In genomic region chr11:46594785-46595184, GRCh38 we compare ENCODE assay signal across 11 cellular contexts. TPM values are rescaled to one million over a fixed set of nuclear protein-coding genes. Genes with fewer than 3 reads are reported as not detected.
DNase-seq lines count a peak whose midpoint lies in the region; ATAC-seq and TF ChIP-seq lines count a peak whose summit lies in the region.
"Had no signal": no experiment of that assay in that cellular context is flagged by ENCODE, and none has a peak within 500 bp of the region (broad histone marks: within the 10 kb centered on the region; RNA-seq: fewer than 3 reads in every experiment).

No MANE protein-coding gene starts in this region.

- peaks cover 40% of the 10 kb centered on the region for H3K79me2 ChIP-seq in Loucy (ENCODE audit: insufficient read depth, low read length)
- peaks cover 12% of the 10 kb centered on the region for H3K79me2 ChIP-seq in trophoblast cell (ENCODE audit: control insufficient read depth, insufficient read depth, low read length, poor library complexity)

- H3K4me3 Mint-ChIP-seq in Calu3 (ENCODE audit: low read depth, unreplicated experiment): no peak overlapping the region
- H3K4me3 Mint-ChIP-seq in effector memory CD8-positive, alpha-beta T cell: peak overlapping the region; percentile 83 to 96
- H3K4me3 Mint-ChIP-seq in activated CD4-positive, alpha-beta T cell treated with anti-CD3 and anti-CD28 coated beads for 36 hours: no peak overlapping the region

- H3K27me3 Mint-ChIP-seq in Calu3 (ENCODE audit: unreplicated experiment): no peaks in the 10 kb centered on the region
- no peaks in the 10 kb centered on the region for H3K27me3 Mint-ChIP-seq in effector memory CD8-positive, alpha-beta T cell
- H3K27me3 Mint-ChIP-seq in activated CD4-positive, alpha-beta T cell treated with anti-CD3 and anti-CD28 coated beads for 36 hours: no peaks in the 10 kb centered on the region

- no peak overlapping the region for H2AK5ac ChIP-seq in trophoblast cell (ENCODE audit: low read length)

- H3K9me3 Mint-ChIP-seq in Calu3 (ENCODE audit: low read depth, unreplicated experiment): no peaks in the 10 kb centered on the region
- H3K9me3 Mint-ChIP-seq in effector memory CD8-positive, alpha-beta T cell: no peaks in the 10 kb centered on the region
- H3K9me3 Mint-ChIP-seq in activated CD4-positive, alpha-beta T cell treated with anti-CD3 and anti-CD28 coated beads for 36 hours (ENCODE audit: low read depth): no peaks in the 10 kb centered on the region

- H2AFZ ChIP-seq in Loucy (ENCODE audit: low read length): peak overlapping the region; percentile 96
- no peak overlapping the region for H2AFZ ChIP-seq in trophoblast cell (ENCODE audit: insufficient read depth, low read length, poor library complexity)

- no peak overlapping the region for H3K4me3 ChIP-seq in Loucy (ENCODE audit: low read length, poor library complexity, severe bottlenecking)
- H3K4me3 ChIP-seq in trophoblast cell (ENCODE audit: low read depth, low read length): no peak overlapping the region

- H3K36me3 ChIP-seq in Loucy (ENCODE audit: insufficient read depth, low read length) (no peaks in the 10 kb centered on the region), trophoblast cell (ENCODE audit: control insufficient read depth in 1 of 2, insufficient read depth in 2 of 2, low read length in 2 of 2) (no peaks in the 10 kb centered on the region)

- H3K27ac Mint-ChIP-seq in Calu3 (ENCODE audit: unreplicated experiment): peak overlapping the region; percentile 75
- H3K27ac Mint-ChIP-seq in effector memory CD8-positive, alpha-beta T cell: no peak overlapping the region
- no peak overlapping the region for H3K27ac Mint-ChIP-seq in activated CD4-positive, alpha-beta T cell treated with anti-CD3 and anti-CD28 coated beads for 36 hours

- H3K27ac ChIP-seq in trophoblast cell (ENCODE audit: low read depth, low read length): no peak overlapping the region

- H4K12ac ChIP-seq in trophoblast cell (ENCODE audit: low read depth, low read length): peak overlapping the region; percentile 40

- intact Hi-C loops in Calu3 (cut with micrococcal nuclease; ENCODE audit: unreplicated experiment): no loop called here
- intact Hi-C loops in activated CD4-positive, alpha-beta T cell treated with anti-CD3 and anti-CD28 coated beads for 36 hours (cut with DNase I, micrococcal nuclease): loop anchor here (1.0 to 5.0 kb wide), 6 partner anchors 23 to 252 kb away; partner anchors contain the start of genes ATG13 (in 2 of the 2), HARBI1 (in 2 of the 2), ARHGAP1 (in 1 of the 2) and CKAP5 (in 1 of the 2)

- ATAC-seq in effector memory CD8-positive, alpha-beta T cell (replicated peaks): no peak
- no peak for ATAC-seq in activated CD4-positive, alpha-beta T cell treated with anti-CD3 and anti-CD28 coated beads for 36 hours
- ATAC-seq in GM19397 (IDR thresholded peaks at IDR 0.05; ENCODE audit: unreplicated experiment): no peak

- POLR2A ChIA-PET in activated CD4-positive, alpha-beta T cell treated with anti-CD3 and anti-CD28 coated beads for 36 hours (lab: Charles Lee): interaction anchor here (1.0 kb wide), 1 partner anchor 17 kb away, joined by 5 read pairs; no protein-coding TSS in a partner anchor

- no TSS peak for BruUV-seq in Calu3 (replicated peaks; lab: Mats Ljungman, UMichigan)

- peaks cover 4% of the 10 kb centered on the region for H3K79me1 ChIP-seq in trophoblast cell (ENCODE audit: low read length)

- no peaks in the 10 kb centered on the region for H3K9me2 ChIP-seq in Loucy (replicated peaks; ENCODE audit: low read depth, low read length)

- H3K23ac ChIP-seq in trophoblast cell (ENCODE audit: low read length): no peak overlapping the region

- no peak for TF ChIP-seq CTCF in Calu3 (IDR thresholded peaks at IDR 0.05; ENCODE audit: unreplicated experiment)
- no peak for TF ChIP-seq CTCF in Loucy (conservative IDR thresholded peaks at IDR 0.05; ENCODE audit: low read length)

- H3K9me3 ChIP-seq in Loucy (ENCODE audit: insufficient read depth, low read depth, low read length): no peaks in the 10 kb centered on the region
- no peaks in the 10 kb centered on the region for H3K9me3 ChIP-seq in trophoblast cell (ENCODE audit: insufficient read depth, low read depth, low read length)

- CTCF ChIA-PET in Calu3 (lab: Charles Lee): no interaction called here
- CTCF ChIA-PET in activated CD4-positive, alpha-beta T cell treated with anti-CD3 and anti-CD28 coated beads for 36 hours (lab: Charles Lee): interaction anchor here (0.7 to 1.5 kb wide), 3 partner anchors 17 to 1276 kb away, joined by 4 to 7 read pairs (median 7); no protein-coding TSS in a partner anchor

- no peak overlapping the region for H2BK120ac ChIP-seq in trophoblast cell (ENCODE audit: insufficient read depth, low read length, poor library complexity)

- H3K4me1 Mint-ChIP-seq in Calu3 (ENCODE audit: low read depth, unreplicated experiment): peaks cover 21% of the 10 kb centered on the region
- peaks cover 22 to 28% of the 10 kb centered on the region in 2 donors for H3K4me1 Mint-ChIP-seq in effector memory CD8-positive, alpha-beta T cell (ENCODE audit: low read depth in 2 of 2)
- peaks cover 32% of the 10 kb centered on the region for H3K4me1 Mint-ChIP-seq in activated CD4-positive, alpha-beta T cell treated with anti-CD3 and anti-CD28 coated beads for 36 hours

- peak overlapping the region; percentile 98 for H3K4me2 ChIP-seq in Loucy (ENCODE audit: low read depth, low read length, poor library complexity, severe bottlenecking)
- H3K4me2 ChIP-seq in trophoblast cell (ENCODE audit: low read length): no peak overlapping the region

- peaks cover 34% of the 10 kb centered on the region for H3K4me1 ChIP-seq in Loucy (ENCODE audit: insufficient read depth, low read length, poor library complexity, severe bottlenecking)
- peaks cover 0 to 3% of the 10 kb centered on the region in 2 experiments for H3K4me1 ChIP-seq in trophoblast cell (ENCODE audit: control insufficient read depth in 1 of 2, insufficient read depth in 2 of 2, low read length in 2 of 2)

- no peak overlapping the region for H3K4ac ChIP-seq in trophoblast cell (ENCODE audit: low read depth, low read length)

- WGBS in trophoblast cell (ENCODE audit: extremely low coverage, insufficient coverage, insufficient read length): no CpG with 5 or more reads among the region's 10 CpGs

- no peak overlapping the region for H3K9ac ChIP-seq in Loucy (ENCODE audit: low read depth, low read length, poor library complexity, severe bottlenecking)
- no peak overlapping the region for H3K9ac ChIP-seq in trophoblast cell (ENCODE audit: low read length)

- H3K27me3 ChIP-seq in Loucy (ENCODE audit: insufficient read depth, low read length, poor library complexity, severe bottlenecking): no peaks in the 10 kb centered on the region
- H3K27me3 ChIP-seq in trophoblast cell (ENCODE audit: insufficient read depth, low read length): no peaks in the 10 kb centered on the region

- H3K18ac ChIP-seq in trophoblast cell (ENCODE audit: low read length): no peak overlapping the region

- peaks cover 30% of the 10 kb centered on the region for H3K36me3 Mint-ChIP-seq in Calu3 (ENCODE audit: insufficient read depth, unreplicated experiment)
- peaks cover 10% of the 10 kb centered on the region for H3K36me3 Mint-ChIP-seq in effector memory CD8-positive, alpha-beta T cell (ENCODE audit: insufficient read depth)
- H3K36me3 Mint-ChIP-seq in activated CD4-positive, alpha-beta T cell treated with anti-CD3 and anti-CD28 coated beads for 36 hours (ENCODE audit: low read depth): no peaks in the 10 kb centered on the region

- peaks cover 31% of the 10 kb centered on the region for H4K20me1 ChIP-seq in Loucy (ENCODE audit: insufficient read depth, low read length, poor library complexity, severe bottlenecking)

- DNase-seq in Calu3: no peak
- no peak for DNase-seq in effector memory CD8-positive, alpha-beta T cell
- DNase-seq in trophoblast cell: no peak
- no peak for DNase-seq in activated CD4-positive, alpha-beta T cell treated with anti-CD3 and anti-CD28 coated beads for 36 hours
- DNase-seq in SHP77 (lab: John Stamatoyannopoulos, UW): no peak
- DNase-seq: activated CD4-positive, alpha-beta T cell treated with anti-CD3 and anti-CD28 coated beads, Interleukin-2, amount 50 U/mL, for 4 hours; amniotic stem cell; effector CD8-positive, alpha-beta T cell; NCI-H524 had no signal

- no peaks in the 10 kb centered on the region for H3F3A ChIP-seq in Loucy (ENCODE audit: low read depth)

- no peak overlapping the region for H2BK5ac ChIP-seq in trophoblast cell (ENCODE audit: low read depth, low read length, poor library complexity)

- peak overlapping the region; percentile 57 for H4K8ac ChIP-seq in trophoblast cell (ENCODE audit: low read depth, low read length)

- no peak overlapping the region for H2BK12ac ChIP-seq in trophoblast cell (ENCODE audit: low read length)

- H4K91ac ChIP-seq in trophoblast cell (ENCODE audit: low read depth, low read length): no peak overlapping the region

- H3K14ac ChIP-seq in trophoblast cell (ENCODE audit: low read length): no peak overlapping the region

RNA-seq across cellular contexts. Expression of gene AMBRA1, which starts 1.0 kb away (rescaled TPM):
- 35.0 and 42.2 TPM in 2 replicates for total RNA-seq in Calu3 (2022)
- polyA plus RNA-seq in trophoblast cell (2013): 12.9 and 14.9 TPM in 2 replicates
- total RNA-seq in activated CD4-positive, alpha-beta T cell treated with anti-CD3 and anti-CD28 coated beads for 36 hours: 10 to 100 TPM; 24.8 to 26.4 TPM

RNA-seq across cellular contexts. Expression of gene HARBI1, which starts 22.2 kb away (rescaled TPM):
- 8.2 and 10.1 TPM in 2 replicates for total RNA-seq in Calu3 (2022)
- polyA plus RNA-seq in trophoblast cell (2013): 3.6 and 3.7 TPM in 2 replicates
- total RNA-seq in activated CD4-positive, alpha-beta T cell treated with anti-CD3 and anti-CD28 coated beads for 36 hours: 1 to 10 TPM; 2.3 to 2.7 TPM

RNA-seq across cellular contexts. Expression of gene ATG13, which starts 22.6 kb away (rescaled TPM):
- total RNA-seq in Calu3 (2022): 53.2 and 57.1 TPM in 2 replicates
- polyA plus RNA-seq in trophoblast cell (2013): 87.2 and 100 TPM in 2 replicates
- 10 to 100 TPM; 39.4 to 56.4 TPM for total RNA-seq in activated CD4-positive, alpha-beta T cell treated with anti-CD3 and anti-CD28 coated beads for 36 hours

Comparison
In these comparisons a context has a peak if more than half of its experiments do, and no peak if none do; other contexts are left out.
1. H3K4me3 Mint-ChIP-seq: peak in effector memory CD8-positive, alpha-beta T cell (2 of 2); none in Calu3 (single experiment) and activated CD4-positive, alpha-beta T cell treated with anti-CD3 and anti-CD28 coated beads for 36 hours (single experiment).